In genomic region chr4:4855293-4856070, GRCh38 we compare ENCODE assay signal across 9 cellular contexts. TPM values are rescaled to one million over a fixed set of nuclear protein-coding genes. Genes with fewer than 3 reads are reported as not detected.
DNase-seq lines count a peak whose midpoint lies in the region; ATAC-seq, FAIRE-seq and TF ChIP-seq lines count a peak whose summit lies in the region.
"Had no signal": no experiment of that assay in that cellular context is flagged by ENCODE, and none has a peak within 500 bp of the region (broad histone marks: within the 10 kb centered on the region; RNA-seq: fewer than 3 reads in every experiment).

No MANE protein-coding gene starts in this region.

- H3K4me3 ChIP-seq in CD4-positive, CD25-positive, alpha-beta regulatory T cell (ENCODE audit: low read depth, low read length): no peak overlapping the region
- no peak overlapping the region for H3K4me3 ChIP-seq in CD8-positive, alpha-beta memory T cell (ENCODE audit: low read length)
- H3K4me3 ChIP-seq in astrocyte (ENCODE audit: insufficient read depth, low read depth, low read length): no peak overlapping the region

- H3K27ac Mint-ChIP-seq in CD4-positive, CD25-positive, alpha-beta regulatory T cell: peak overlapping the region in 1 of 3 donors; percentile 43
- peak overlapping the region in 2 of 8 donors; percentile 27 to 66 for H3K27ac Mint-ChIP-seq in CD8-positive, alpha-beta memory T cell
- peak overlapping the region; percentile 62 for H3K27ac Mint-ChIP-seq in astrocyte (ENCODE audit: unreplicated experiment)
- peak overlapping the region in 5 of 6 donors; percentile 80 to 98 (median 89) for H3K27ac Mint-ChIP-seq in naive B cell

- CTCF ChIA-PET in CD8-positive, alpha-beta memory T cell (lab: Charles Lee): no interaction called here

- no peaks in the 10 kb centered on the region for H3K9me3 ChIP-seq in CD4-positive, CD25-positive, alpha-beta regulatory T cell (ENCODE audit: control insufficient read depth in 2 of 2, low read length in 2 of 2)
- H3K9me3 ChIP-seq in CD8-positive, alpha-beta memory T cell (ENCODE audit: low read length): no peaks in the 10 kb centered on the region
- H3K9me3 ChIP-seq in astrocyte (ENCODE audit: insufficient read depth, low read depth, low read length): peaks cover 3% of the 10 kb centered on the region
- H3K9me3 ChIP-seq: gastrocnemius medialis, pancreas had no signal

- H3K36me3 ChIP-seq in CD4-positive, CD25-positive, alpha-beta regulatory T cell (ENCODE audit: control insufficient read depth, insufficient read depth, low read length): no peaks in the 10 kb centered on the region
- H3K36me3 ChIP-seq in CD8-positive, alpha-beta memory T cell (ENCODE audit: insufficient read depth, low read length): no peaks in the 10 kb centered on the region
- no peaks in the 10 kb centered on the region for H3K36me3 ChIP-seq in astrocyte (ENCODE audit: insufficient read depth, low read length)
- H3K36me3 ChIP-seq: gastrocnemius medialis, pancreas had no signal

- H3K4me2 ChIP-seq in astrocyte (ENCODE audit: low read length): peak overlapping the region; percentile 85

- H3K27me3 ChIP-seq in CD4-positive, CD25-positive, alpha-beta regulatory T cell (ENCODE audit: control insufficient read depth, insufficient read depth, low read length): peaks cover 9% of the 10 kb centered on the region
- peaks cover 57% of the 10 kb centered on the region for H3K27me3 ChIP-seq in CD8-positive, alpha-beta memory T cell (ENCODE audit: insufficient read depth, low read length, poor library complexity, severe bottlenecking)
- H3K27me3 ChIP-seq in astrocyte (ENCODE audit: insufficient read depth, low read length): peaks cover 44% of the 10 kb centered on the region

- TF ChIP-seq CTCF in astrocyte (IDR thresholded peaks at IDR 0.05; ENCODE audit: insufficient read depth, low read depth, low read length): no peak

- peaks cover 85% of the 10 kb centered on the region for H3K27me3 Mint-ChIP-seq in CD4-positive, CD25-positive, alpha-beta regulatory T cell
- peaks cover 69 to 75% of the 10 kb centered on the region in 2 donors for H3K27me3 Mint-ChIP-seq in CD8-positive, alpha-beta memory T cell
- H3K27me3 Mint-ChIP-seq in astrocyte (ENCODE audit: low read depth, unreplicated experiment) (peaks cover 66% of the 10 kb centered on the region), naive B cell (peaks cover 47 to 80% (median 52%) of the 10 kb centered on the region in 3 donors)

- H3K79me2 ChIP-seq in astrocyte (ENCODE audit: insufficient read depth, low read length): peaks cover 3% of the 10 kb centered on the region

- DNase-seq in CD4-positive, CD25-positive, alpha-beta regulatory T cell: no peak
- no peak for DNase-seq in CD8-positive, alpha-beta memory T cell
- DNase-seq in astrocyte (ENCODE audit: low read depth) (no peak), naive B cell (no peak), NCI-H2081 treated with DMSO at 0.1 percent for 48 hours (lab: John Stamatoyannopoulos, UW) (no peak), amniotic stem cell (lab: John Stamatoyannopoulos, UW) (no peak)
- DNase-seq: gastrocnemius medialis, pancreas had no signal

- H3K27ac ChIP-seq in CD4-positive, CD25-positive, alpha-beta regulatory T cell (ENCODE audit: insufficient read depth, low read length, poor library complexity, severe bottlenecking): no peak overlapping the region
- H3K27ac ChIP-seq in CD8-positive, alpha-beta memory T cell (ENCODE audit: low read depth, low read length): no peak overlapping the region
- H3K27ac ChIP-seq in astrocyte (ENCODE audit: low read depth, low read length): no peak overlapping the region
- H3K27ac ChIP-seq: gastrocnemius medialis, pancreas had no signal

- POLR2A ChIA-PET in CD8-positive, alpha-beta memory T cell (lab: Charles Lee): no interaction called here

- no peaks in the 10 kb centered on the region for H3K36me3 Mint-ChIP-seq in CD4-positive, CD25-positive, alpha-beta regulatory T cell
- H3K36me3 Mint-ChIP-seq in CD8-positive, alpha-beta memory T cell: no peaks in the 10 kb centered on the region
- H3K36me3 Mint-ChIP-seq in astrocyte (ENCODE audit: low read depth, unreplicated experiment) (no peaks in the 10 kb centered on the region), naive B cell (peaks cover 0 to 21% of the 10 kb centered on the region in 2 donors)

- H2AFZ ChIP-seq in astrocyte (ENCODE audit: low read depth, low read length): no peak overlapping the region

- H3K4me1 Mint-ChIP-seq in CD4-positive, CD25-positive, alpha-beta regulatory T cell: peaks cover 13 to 58% (median 28%) of the 10 kb centered on the region in 4 donors
- peaks cover 33 to 55% (median 45%) of the 10 kb centered on the region in 3 donors for H3K4me1 Mint-ChIP-seq in CD8-positive, alpha-beta memory T cell
- H3K4me1 Mint-ChIP-seq in astrocyte (ENCODE audit: low read depth, unreplicated experiment) (peaks cover 2% of the 10 kb centered on the region), naive B cell (peaks cover 31 to 45% (median 38%) of the 10 kb centered on the region in 3 donors)

- H3K4me3 Mint-ChIP-seq in CD4-positive, CD25-positive, alpha-beta regulatory T cell: peak overlapping the region in 3 of 4 donors; percentile 69 to 87 (median 81)
- H3K4me3 Mint-ChIP-seq in CD8-positive, alpha-beta memory T cell: peak overlapping the region in 6 of 7 donors; percentile 11 to 69 (median 46)
- H3K4me3 Mint-ChIP-seq in astrocyte (ENCODE audit: unreplicated experiment) (no peak overlapping the region), naive B cell (peak overlapping the region; percentile 12 to 77 (median 62))

- H3K4me1 ChIP-seq in CD4-positive, CD25-positive, alpha-beta regulatory T cell (ENCODE audit: control insufficient read depth, insufficient read depth, low read length, poor library complexity, severe bottlenecking): peaks cover 47% of the 10 kb centered on the region
- H3K4me1 ChIP-seq in CD8-positive, alpha-beta memory T cell (ENCODE audit: insufficient read depth, low read length): peaks cover 9% of the 10 kb centered on the region
- peaks cover 20% of the 10 kb centered on the region for H3K4me1 ChIP-seq in astrocyte (ENCODE audit: insufficient read depth, low read length)

- H3K9ac ChIP-seq in astrocyte (ENCODE audit: low read length): no peak overlapping the region

- FAIRE-seq in astrocyte (lab: Jason Lieb, UNC): no peak
- FAIRE-seq: pancreas had no signal

- H3K9me3 Mint-ChIP-seq in CD4-positive, CD25-positive, alpha-beta regulatory T cell: peaks cover 0 to 8% (median 0%) of the 10 kb centered on the region in 7 donors
- H3K9me3 Mint-ChIP-seq in CD8-positive, alpha-beta memory T cell: peaks cover 0 to 14% (median 7%) of the 10 kb centered on the region in 5 donors
- H3K9me3 Mint-ChIP-seq in astrocyte (ENCODE audit: unreplicated experiment) (peaks cover 17% of the 10 kb centered on the region), naive B cell (peaks cover 2 to 34% (median 13%) of the 10 kb centered on the region in 7 donors)

- peaks cover 2% of the 10 kb centered on the region for H4K20me1 ChIP-seq in astrocyte (ENCODE audit: insufficient read depth, low read length)

- ATAC-seq in CD4-positive, CD25-positive, alpha-beta regulatory T cell (ENCODE audit: low read depth in 2 of 2): no peak
- ATAC-seq in naive B cell (ENCODE audit: low read depth in 2 of 2) (no peak), GM18511 (IDR thresholded peaks at IDR 0.05; ENCODE audit: unreplicated experiment) (no peak)
- ATAC-seq: gastrocnemius medialis, pancreas had no signal

RNA-seq across cellular contexts. Expression of gene MSX1, which starts 4.0 kb away (rescaled TPM):
- total RNA-seq in CD4-positive, CD25-positive, alpha-beta regulatory T cell: 0.54 TPM
- under 1 TPM in 1 of 4 donors, not detected in 3; 0.32 TPM for polyA plus RNA-seq in CD4-positive, CD25-positive, alpha-beta regulatory T cell
- total RNA-seq in CD8-positive, alpha-beta memory T cell: under 1 TPM; 0.11 to 0.24 TPM
- polyA plus RNA-seq in CD8-positive, alpha-beta memory T cell: not detected
- 0.87 and 0.91 TPM in 2 replicates for total RNA-seq in astrocyte
- not detected for polyA plus RNA-seq in naive B cell (ENCODE audit: low read depth in 6 of 6)
